9 cellular contexts compared by ENCODE assay signal in the genomic region with DNA sequence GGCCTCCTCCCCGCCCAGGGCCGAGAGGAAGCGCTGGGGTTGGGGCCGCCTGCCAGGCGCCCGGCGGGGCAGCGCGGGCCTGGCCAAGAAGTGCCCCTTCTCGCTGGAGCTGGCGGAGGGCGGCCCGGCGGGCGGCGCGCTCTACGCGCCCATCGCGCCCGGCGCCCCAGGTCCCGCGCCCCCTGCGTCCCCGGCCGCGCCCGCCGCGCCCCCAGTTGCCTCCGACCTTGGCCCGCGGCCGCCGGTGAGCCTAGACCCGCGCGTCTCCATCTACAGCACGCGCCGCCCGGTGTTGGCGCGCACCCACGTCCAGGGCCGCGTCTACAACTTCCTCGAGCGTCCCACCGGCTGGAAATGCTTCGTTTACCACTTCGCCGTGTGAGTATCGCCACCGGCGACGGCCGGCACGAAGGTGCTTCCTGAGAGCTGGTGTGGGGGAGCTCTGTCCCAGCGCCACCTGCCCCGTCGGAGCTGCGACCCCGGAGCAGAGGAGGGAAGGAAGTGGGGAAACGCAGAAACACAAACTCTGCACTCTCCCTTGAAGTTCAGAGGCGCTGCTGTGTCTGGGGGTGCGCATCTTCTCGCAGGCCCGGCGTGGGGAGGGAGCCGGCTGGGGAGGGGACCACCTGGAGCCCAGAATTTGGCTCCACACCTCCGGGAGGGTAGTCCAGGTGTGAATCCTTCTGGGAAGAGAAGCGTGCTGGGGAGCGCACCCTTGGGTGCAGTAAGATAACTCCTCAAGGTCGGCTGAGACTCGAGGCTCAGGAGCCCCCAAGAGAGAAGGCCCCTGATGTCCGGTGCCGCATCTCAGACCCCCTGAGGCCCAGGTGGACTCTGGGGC. TPM values are rescaled to one million over a fixed set of nuclear protein-coding genes. Genes with fewer than 3 reads are reported as not detected.
DNase-seq lines count a peak whose midpoint lies in the region; ATAC-seq and TF ChIP-seq lines count a peak whose summit lies in the region.
"Had no signal": no experiment of that assay in that cellular context is flagged by ENCODE, and none has a peak within 500 bp of the region (broad histone marks: within the 10 kb centered on the region; RNA-seq: fewer than 3 reads in every experiment).

No MANE protein-coding gene starts in this region.

- H3K36me3 Mint-ChIP-seq in progenitor cell of endocrine pancreas (ENCODE audit: insufficient read depth), result no peaks in the 10 kb centered on the region

- H3K4me3 ChIP-seq in H7 (ENCODE audit: insufficient read depth, low read depth, low read length) (peak overlapping the region; percentile 39), esophagus squamous epithelium (peak overlapping the region; percentile 9 to 66 (median 36))

- H3K27me3 Mint-ChIP-seq in progenitor cell of endocrine pancreas, result peaks cover 70% of the 10 kb centered on the region

- DNase-seq in H7, result peak; percentile 78
- peak; percentile 28 for DNase-seq in UCSD-AML1 (lab: John Stamatoyannopoulos, UW; ENCODE audit: unreplicated experiment)
- no peak for DNase-seq in esophagus squamous epithelium (lab: John Stamatoyannopoulos, UW)
- DNase-seq in progenitor cell of endocrine pancreas (ENCODE audit: low spot score, unreplicated experiment), result no peak
- DNase-seq in HT-29 (ENCODE audit: low spot score), result no peak
- no peak for DNase-seq in COLO668 (lab: John Stamatoyannopoulos, UW; ENCODE audit: unreplicated experiment)

- ATAC-seq in GM21381 (IDR thresholded peaks at IDR 0.05; ENCODE audit: unreplicated experiment) (no peak), GM18868 (IDR thresholded peaks at IDR 0.05; ENCODE audit: unreplicated experiment) (no peak)

- H3K27me3 ChIP-seq in H7 (ENCODE audit: control insufficient read depth, insufficient read depth, low read length) (peaks cover 45% of the 10 kb centered on the region), esophagus squamous epithelium (peaks cover 0 to 91% (median 0%) of the 10 kb centered on the region in 4 donors)

- H3K4me1 ChIP-seq in esophagus squamous epithelium, result peaks cover 20 to 40% (median 20%) of the 10 kb centered on the region in 3 donors

- WGBS in esophagus squamous epithelium, 2 donors, result 25 to 46% methylated on average over 4 to 7 of the region's 80 CpGs

- TF ChIP-seq CTCF in esophagus squamous epithelium (IDR thresholded peaks at IDR 0.05) (no peak), progenitor cell of endocrine pancreas (IDR thresholded peaks at IDR 0.05; ENCODE audit: unreplicated experiment) (peak; percentile 14)

- H3K4me1 Mint-ChIP-seq in progenitor cell of endocrine pancreas (ENCODE audit: low read depth), result peaks cover 2% of the 10 kb centered on the region

- H3K4me3 Mint-ChIP-seq in progenitor cell of endocrine pancreas (ENCODE audit: low read depth), result peak overlapping the region; percentile 67

- intact Hi-C loops in esophagus squamous epithelium (cut with DNase I), result no loop called here

- H3K9me3 ChIP-seq in esophagus squamous epithelium, result no peaks in the 10 kb centered on the region

- H3K27ac ChIP-seq in esophagus squamous epithelium, result no peak overlapping the region

- no peaks in the 10 kb centered on the region for H3K9me3 Mint-ChIP-seq in progenitor cell of endocrine pancreas (ENCODE audit: low read depth)

- no peak for TF ChIP-seq POLR2A in esophagus squamous epithelium (IDR thresholded peaks at IDR 0.05)

- no peak overlapping the region for H3K27ac Mint-ChIP-seq in progenitor cell of endocrine pancreas

- H3K36me3 ChIP-seq in H7 (replicated peaks; ENCODE audit: control insufficient read depth, insufficient read depth, low read length), result no peaks in the 10 kb centered on the region
- no peaks in the 10 kb centered on the region for H3K36me3 ChIP-seq in esophagus squamous epithelium

RNA-seq across cellular contexts. Expression of a gene that starts 0.5 kb away (rescaled TPM):
- 0.18 and 0.48 TPM in 2 replicates for total RNA-seq in H7 (2014; rRNA removed; shearing (Covaris generic))
- total RNA-seq in esophagus squamous epithelium (1 to 10 TPM in 1 of 4 donors, under 1 TPM in 3; 0.61 to 3.1 (median 0.72) TPM), progenitor cell of endocrine pancreas (3.1 and 3.3 TPM in 2 replicates)
- total RNA-seq in HT-29 (2014; rRNA removed; shearing (Covaris generic)), result 9.2 and 9.9 TPM in 2 replicates

RNA-seq across cellular contexts. Expression of a gene that starts 1.0 kb away (rescaled TPM):
- not detected in 2 replicates for total RNA-seq in H7 (2014; rRNA removed; shearing (Covaris generic))
- total RNA-seq in esophagus squamous epithelium (not detected), progenitor cell of endocrine pancreas (0.46 and 0.84 TPM in 2 replicates)
- 1.7 and 1.8 TPM in 2 replicates for total RNA-seq in HT-29 (2014; rRNA removed; shearing (Covaris generic))
- total RNA-seq: dermis blood vessel endothelial cell had no signal

RNA-seq across cellular contexts. Expression of a gene that starts 44.8 kb away (rescaled TPM):
- 60.5 and 62.5 TPM in 2 replicates for total RNA-seq in H7 (2014; rRNA removed; shearing (Covaris generic))
- total RNA-seq in esophagus squamous epithelium (10 to 100 TPM; 24.2 to 35.5 (median 29.6) TPM), progenitor cell of endocrine pancreas (50.2 and 54.5 TPM in 2 replicates)
- 114 and 126 TPM in 2 replicates for total RNA-seq in HT-29 (2014; rRNA removed; shearing (Covaris generic))

Comparison
In these comparisons a context has a peak if more than half of its experiments do, and no peak if none do; other contexts are left out.
1. DNase-seq: peak in H7 (single experiment) and UCSD-AML1 (single experiment); none in esophagus squamous epithelium (single experiment), progenitor cell of endocrine pancreas (single experiment), HT-29 (single experiment) and COLO668 (single experiment).